In genomic region chr18:9516437-9517064, GRCh38 we compare ENCODE assay signal across 8 cellular contexts. TPM values are rescaled to one million over a fixed set of nuclear protein-coding genes. Genes with fewer than 3 reads are reported as not detected.
DNase-seq lines count a peak whose midpoint lies in the region; ATAC-seq and TF ChIP-seq lines count a peak whose summit lies in the region.

No MANE protein-coding gene starts in this region.

- CTCF ChIA-PET in PC-3 (lab: Charles Lee): interaction anchor here (0.6 to 1.1 kb wide), 7 partner anchors 150 to 443 kb away, joined by 3 to 7 read pairs (median 3); no protein-coding TSS in a partner anchor

- H3K9me2 ChIP-seq in PC-3 (replicated peaks; ENCODE audit: low read length): no peaks in the 10 kb centered on the region

- no peaks in the 10 kb centered on the region for H3K27me3 ChIP-seq in PC-3 (ENCODE audit: low read length)

- intact Hi-C loops in PC-3 (cut with micrococcal nuclease) (loop anchor here (1.0 to 10.0 kb wide), 2 partner anchors 152 to 443 kb away; no protein-coding TSS in a partner anchor), mucosa of descending colon (cut with DNase I, micrococcal nuclease) (no loop called here)

- no peak overlapping the region for H3K9ac ChIP-seq in PC-3 (ENCODE audit: low read length)

- H3K4me3 ChIP-seq in PC-3 (ENCODE audit: low read length) (no peak overlapping the region), mucosa of descending colon (no peak overlapping the region)

- H3F3A ChIP-seq in PC-3 (ENCODE audit: low read length, unreplicated experiment): peaks cover 7% of the 10 kb centered on the region

- H3K36me3 ChIP-seq in PC-3 (ENCODE audit: low read depth, low read length) (peaks cover 4% of the 10 kb centered on the region; the same call in 1 of the 2 replicates), mucosa of descending colon (ENCODE audit: low read depth) (no peaks in the 10 kb centered on the region)

- peak; percentile 88 for DNase-seq in DMS53 treated with DMSO at 0.1 percent for 48 hours (lab: John Stamatoyannopoulos, UW; ENCODE audit: unreplicated experiment)
- peak; percentile 47 for DNase-seq in HT1080 (ENCODE audit: low read depth)
- peak; percentile 79 for DNase-seq in PC-3
- DNase-seq in dermis microvascular lymphatic vessel endothelial cell (ENCODE audit: low read depth in 2 of 2): peak; percentile 26 to 53
- peak in 1 of 3 donors; percentile 30 for DNase-seq in mucosa of descending colon
- DNase-seq in COLO829 (ENCODE audit: low spot score): no peak

- no peak overlapping the region for H3K27ac ChIP-seq in PC-3 (ENCODE audit: low read length)

- no peak overlapping the region for H2AFZ ChIP-seq in PC-3 (ENCODE audit: low read length)

- H3K79me2 ChIP-seq in PC-3 (ENCODE audit: low read length): peaks cover 50% of the 10 kb centered on the region

- H3K4me2 ChIP-seq in PC-3 (ENCODE audit: low read length): no peak overlapping the region

- no peaks in the 10 kb centered on the region for H4K20me1 ChIP-seq in PC-3 (ENCODE audit: low read length)

- H3K4me1 ChIP-seq in PC-3 (ENCODE audit: insufficient read depth, low read length) (peaks cover 36% of the 10 kb centered on the region), mucosa of descending colon (ENCODE audit: low read depth) (no peaks in the 10 kb centered on the region)

- H3K9me3 ChIP-seq in PC-3 (ENCODE audit: low read length) (no peaks in the 10 kb centered on the region), mucosa of descending colon (no peaks in the 10 kb centered on the region)

- ATAC-seq in PC-3: 0 out of 2 replicates have a peak, but pooled peaks have one; percentile 2
- ATAC-seq in mucosa of descending colon: peak; percentile 72
- ATAC-seq in GM19023 (IDR thresholded peaks at IDR 0.05; ENCODE audit: unreplicated experiment): no peak
- ATAC-seq in HG03280 (IDR thresholded peaks at IDR 0.05; ENCODE audit: unreplicated experiment): no peak

- peak; percentile 97 for TF ChIP-seq CTCF in PC-3 (conservative IDR thresholded peaks at IDR 0.05; ENCODE audit: low read depth, low read length)
- TF ChIP-seq CTCF in mucosa of descending colon (IDR thresholded peaks at IDR 0.05): peak; percentile 67

- POLR2A ChIA-PET in PC-3 (lab: Charles Lee; ENCODE audit: unreplicated experiment): interaction anchor here (0.6 kb wide), 1 partner anchor 216 kb away, joined by 3 read pairs; no protein-coding TSS in a partner anchor

- no TSS peak for BruUV-seq in PC-3 (replicated peaks; lab: Mats Ljungman, UMichigan)

RNA-seq across cellular contexts. Expression of gene RALBP1, which starts 41.2 kb away (rescaled TPM):
- 44.1 and 52.3 TPM in 2 replicates for total RNA-seq in HT1080 (2014; rRNA removed; shearing (Covaris generic))
- polyA plus RNA-seq in HT1080 (2015; cell fraction: cytosol; rRNA removed): 52.0 and 65.0 TPM in 2 replicates
- polyA plus RNA-seq in HT1080 (2015; cell fraction: nucleus; rRNA removed): 31.1 and 34.2 TPM in 2 replicates
- total RNA-seq in PC-3 (2014; rRNA removed) (89.8 and 94.3 TPM in 2 replicates), dermis microvascular lymphatic vessel endothelial cell (54.2 and 69.5 TPM in 2 replicates), mucosa of descending colon (10 to 100 TPM; 51.1 to 80.3 (median 51.1) TPM)

Comparison
In these comparisons a context has a peak if more than half of its experiments do, and no peak if none do; other contexts are left out.
1. ATAC-seq: peak in PC-3 (single experiment) and mucosa of descending colon (single experiment); none in GM19023 (single experiment) and HG03280 (single experiment).